Comparison of ENCODE assay signal across 23 cellular contexts in the genomic region with DNA sequence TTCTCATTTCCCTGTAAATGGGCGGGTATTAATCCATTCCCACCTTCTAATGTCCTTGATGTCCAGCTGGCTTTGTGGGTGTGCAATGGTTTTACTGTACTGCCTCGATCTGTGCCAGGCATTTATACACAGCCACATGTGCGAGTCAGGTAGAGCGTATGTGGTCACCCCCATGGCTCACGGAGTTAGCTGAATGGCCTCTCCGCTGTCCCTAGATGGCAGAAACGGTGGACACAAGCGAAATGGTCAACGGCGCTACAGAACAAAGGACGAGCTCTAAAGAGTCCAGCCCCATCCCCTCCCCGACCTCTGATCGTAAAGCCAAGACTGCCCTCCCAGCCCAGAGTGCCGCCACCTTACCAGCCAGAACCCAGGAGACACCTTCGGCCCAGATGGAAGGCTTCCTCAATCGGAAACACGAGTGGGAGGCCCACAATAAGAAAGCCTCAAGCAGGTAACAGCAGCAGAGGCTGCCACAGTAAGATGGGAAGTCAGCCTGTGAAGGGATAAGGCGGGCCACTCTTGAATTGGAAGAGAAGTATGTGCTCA. TPM values are rescaled to one million over a fixed set of nuclear protein-coding genes. Genes with fewer than 3 reads are reported as not detected.
DNase-seq lines count a peak whose midpoint lies in the region; ATAC-seq and TF ChIP-seq lines count a peak whose summit lies in the region.
"Had no signal": no experiment of that assay in that cellular context is flagged by ENCODE, and none has a peak within 500 bp of the region (broad histone marks: within the 10 kb centered on the region; RNA-seq: fewer than 3 reads in every experiment).

No MANE protein-coding gene starts in this region.

- intact Hi-C loops in natural killer cell (cut with micrococcal nuclease) (loop anchor here (5.0 to 10.0 kb wide), 2 partner anchors 142 to 170 kb away; no protein-coding TSS in a partner anchor), vagina (cut with DNase I) (no loop called here)
- intact Hi-C loops in activated T-helper 2 cell treated with anti-CD3 and anti-CD28 coated beads, Interferon-gamma antibody, Interleukin-2, Interleukin-4, amounts not matched to agents 10 μg/mL and 5 μg/mL and 100 μg/mL, durations not matched to agents 14 hours and 24 hours and 36 hours (cut with micrococcal nuclease) = loop anchor here (2.0 kb wide), 1 partner anchor 16 kb away; no protein-coding TSS in a partner anchor

- H3K9me3 Mint-ChIP-seq in natural killer cell (no peaks in the 10 kb centered on the region), neural crest cell (no peaks in the 10 kb centered on the region)
- H3K9me3 Mint-ChIP-seq in natural killer cell treated with Interleukin-12 subunit alpha and Interleukin-12 subunit beta and Interleukin-15 and Interleukin-18, amount 100 ng/mL, for 72 hours = no peaks in the 10 kb centered on the region
- H3K9me3 Mint-ChIP-seq in activated T-helper 2 cell treated with anti-CD3 and anti-CD28 coated beads, Interferon-gamma antibody, Interleukin-2, Interleukin-4, amounts not matched to agents 10 μg/mL and 5 μg/mL and 100 μg/mL, durations not matched to agents 14 hours and 24 hours and 36 hours = no peaks in the 10 kb centered on the region
- H3K9me3 Mint-ChIP-seq: activated CD4-positive, alpha-beta T cell treated with anti-CD3 and anti-CD28 coated beads, Interleukin-2, amount 10 ng/mL, durations not matched to agents 24 days and 14 days; activated naive CD4-positive, alpha-beta T cell treated with anti-CD3 and anti-CD28 coated beads for 36 hours; dendritic cell treated with granulocyte-macrophage colony-stimulating factor and Interleukin-4, amounts not matched to agents 40 ng/mL and 50 ng/mL, for 4 days; neural progenitor cell; stimulated activated naive CD8-positive, alpha-beta T cell treated with anti-CD3 and anti-CD28 coated beads, Interleukin-15, amount 100 ng/mL, for 72 hours had no signal

- ATAC-seq in natural killer cell (no peak), HG02763 (IDR thresholded peaks at IDR 0.05; ENCODE audit: unreplicated experiment) (no peak)
- no peak for ATAC-seq in natural killer cell treated with Interleukin-12 subunit alpha and Interleukin-12 subunit beta and Interleukin-15 and Interleukin-18, amount 100 ng/mL, for 72 hours

- H3K4me3 ChIP-seq in vagina = no peak overlapping the region
- H3K4me3 ChIP-seq: neural progenitor cell, PC-9, SK-N-MC had no signal

- H3K4me1 Mint-ChIP-seq in natural killer cell (peaks cover 0 to 5% of the 10 kb centered on the region in 2 donors), neural crest cell (peaks cover 34% of the 10 kb centered on the region)
- peaks cover 12% of the 10 kb centered on the region in 2 donors for H3K4me1 Mint-ChIP-seq in natural killer cell treated with Interleukin-12 subunit alpha and Interleukin-12 subunit beta and Interleukin-15 and Interleukin-18, amount 100 ng/mL, for 72 hours (ENCODE audit: low read depth in 2 of 2)
- H3K4me1 Mint-ChIP-seq in activated T-helper 2 cell treated with anti-CD3 and anti-CD28 coated beads, Interferon-gamma antibody, Interleukin-2, Interleukin-4, amounts not matched to agents 10 μg/mL and 5 μg/mL and 100 μg/mL, durations not matched to agents 14 hours and 24 hours and 36 hours (ENCODE audit: low read depth) = peaks cover 10% of the 10 kb centered on the region

- peaks cover 44% of the 10 kb centered on the region for H3K4me1 ChIP-seq in vagina
- H3K4me1 ChIP-seq: neural progenitor cell had no signal

- H3K9me3 ChIP-seq in vagina = no peaks in the 10 kb centered on the region

- no peaks in the 10 kb centered on the region for H3K27me3 ChIP-seq in vagina
- H3K27me3 ChIP-seq: neural progenitor cell had no signal

- H3K36me3 Mint-ChIP-seq in natural killer cell (peaks cover 61% of the 10 kb centered on the region), neural crest cell (ENCODE audit: low read depth) (peaks cover 43% of the 10 kb centered on the region)
- H3K36me3 Mint-ChIP-seq in natural killer cell treated with Interleukin-12 subunit alpha and Interleukin-12 subunit beta and Interleukin-15 and Interleukin-18, amount 100 ng/mL, for 72 hours = peaks cover 14% of the 10 kb centered on the region
- peaks cover 92% of the 10 kb centered on the region for H3K36me3 Mint-ChIP-seq in activated T-helper 2 cell treated with anti-CD3 and anti-CD28 coated beads, Interferon-gamma antibody, Interleukin-2, Interleukin-4, amounts not matched to agents 10 μg/mL and 5 μg/mL and 100 μg/mL, durations not matched to agents 14 hours and 24 hours and 36 hours (ENCODE audit: low read depth)

- H3K4me3 Mint-ChIP-seq in natural killer cell = peak overlapping the region; percentile 18
- no peak overlapping the region for H3K4me3 Mint-ChIP-seq in natural killer cell treated with Interleukin-12 subunit alpha and Interleukin-12 subunit beta and Interleukin-15 and Interleukin-18, amount 100 ng/mL, for 72 hours
- no peak overlapping the region for H3K4me3 Mint-ChIP-seq in neural crest cell
- H3K4me3 Mint-ChIP-seq in activated T-helper 2 cell treated with anti-CD3 and anti-CD28 coated beads, Interferon-gamma antibody, Interleukin-2, Interleukin-4, amounts not matched to agents 10 μg/mL and 5 μg/mL and 100 μg/mL, durations not matched to agents 14 hours and 24 hours and 36 hours (ENCODE audit: low read depth) = no peak overlapping the region
- H3K4me3 Mint-ChIP-seq: activated CD4-positive, alpha-beta T cell treated with anti-CD3 and anti-CD28 coated beads, Interleukin-2, amount 10 ng/mL, durations not matched to agents 24 days and 14 days; activated naive CD4-positive, alpha-beta T cell treated with anti-CD3 and anti-CD28 coated beads for 36 hours; dendritic cell treated with granulocyte-macrophage colony-stimulating factor and Interleukin-4, amounts not matched to agents 40 ng/mL and 50 ng/mL, for 4 days; stimulated activated naive CD8-positive, alpha-beta T cell treated with anti-CD3 and anti-CD28 coated beads, Interleukin-15, amount 100 ng/mL, for 72 hours had no signal

- TF ChIP-seq POLR2A in vagina (IDR thresholded peaks at IDR 0.05) = no peak

- no peak for DNase-seq in natural killer cell
- no peak for DNase-seq in natural killer cell treated with Interleukin-12 subunit alpha and Interleukin-12 subunit beta and Interleukin-15 and Interleukin-18, amount 100 ng/mL, for 72 hours (ENCODE audit: low spot score)
- no peak for DNase-seq in neural crest cell (ENCODE audit: low read depth, low spot score)
- DNase-seq in vagina (ENCODE audit: extremely low spot score in 2 of 2) = peak in 1 of 2 donors; percentile 80
- no peak for DNase-seq in kidney tubule cell (ENCODE audit: low spot score)
- no peak for DNase-seq in activated T-helper 2 cell treated with anti-CD3 and anti-CD28 coated beads, Interferon-gamma antibody, Interleukin-2, Interleukin-4, amounts not matched to agents 10 μg/mL and 5 μg/mL and 100 μg/mL, durations not matched to agents 14 hours and 24 hours and 36 hours (ENCODE audit: low spot score)
- DNase-seq: activated CD4-positive, alpha-beta T cell treated with anti-CD3 and anti-CD28 coated beads, Interleukin-2, amount 10 ng/mL, durations not matched to agents 24 days and 14 days; activated naive CD4-positive, alpha-beta T cell treated with anti-CD3 and anti-CD28 coated beads for 36 hours; activated T-cell treated with anti-CD3 and anti-CD28 coated beads for 4 hours; mesenchymal stem cell; MM.1S; NCI-H1694 treated with DMSO at 0.1 percent for 48 hours; NCI-H2227 treated with DMSO at 0.1 percent for 48 hours; NCI-H82; PC-9; retina; stimulated activated naive CD8-positive, alpha-beta T cell treated with anti-CD3 and anti-CD28 coated beads, Interleukin-15, amount 100 ng/mL, for 72 hours had no signal

- peaks cover 0 to 63% of the 10 kb centered on the region in 2 donors for H3K36me3 ChIP-seq in vagina

- peak overlapping the region; percentile 94 for H3K27ac ChIP-seq in cingulate gyrus (ENCODE audit: low read depth, low read length)
- H3K27ac ChIP-seq in vagina = peak overlapping the region; percentile 82
- H3K27ac ChIP-seq: epithelial cell of prostate, neural progenitor cell, PC-9, SK-N-MC had no signal

- no peak overlapping the region for H3K27ac Mint-ChIP-seq in natural killer cell
- H3K27ac Mint-ChIP-seq in natural killer cell treated with Interleukin-12 subunit alpha and Interleukin-12 subunit beta and Interleukin-15 and Interleukin-18, amount 100 ng/mL, for 72 hours = no peak overlapping the region
- peak overlapping the region; percentile 25 for H3K27ac Mint-ChIP-seq in neural crest cell (ENCODE audit: unreplicated experiment)
- no peak overlapping the region for H3K27ac Mint-ChIP-seq in activated T-helper 2 cell treated with anti-CD3 and anti-CD28 coated beads, Interferon-gamma antibody, Interleukin-2, Interleukin-4, amounts not matched to agents 10 μg/mL and 5 μg/mL and 100 μg/mL, durations not matched to agents 14 hours and 24 hours and 36 hours
- H3K27ac Mint-ChIP-seq: activated naive CD4-positive, alpha-beta T cell treated with anti-CD3 and anti-CD28 coated beads for 36 hours; dendritic cell treated with granulocyte-macrophage colony-stimulating factor and Interleukin-4, amounts not matched to agents 40 ng/mL and 50 ng/mL, for 4 days; neural progenitor cell had no signal

- H3K27me3 Mint-ChIP-seq in natural killer cell (ENCODE audit: low read depth in 2 of 2) (no peaks in the 10 kb centered on the region), neural crest cell (ENCODE audit: low read depth) (no peaks in the 10 kb centered on the region)
- no peaks in the 10 kb centered on the region for H3K27me3 Mint-ChIP-seq in natural killer cell treated with Interleukin-12 subunit alpha and Interleukin-12 subunit beta and Interleukin-15 and Interleukin-18, amount 100 ng/mL, for 72 hours
- H3K27me3 Mint-ChIP-seq in activated T-helper 2 cell treated with anti-CD3 and anti-CD28 coated beads, Interferon-gamma antibody, Interleukin-2, Interleukin-4, amounts not matched to agents 10 μg/mL and 5 μg/mL and 100 μg/mL, durations not matched to agents 14 hours and 24 hours and 36 hours (ENCODE audit: low read depth) = no peaks in the 10 kb centered on the region
- H3K27me3 Mint-ChIP-seq: activated CD4-positive, alpha-beta T cell treated with anti-CD3 and anti-CD28 coated beads, Interleukin-2, amount 10 ng/mL, durations not matched to agents 24 days and 14 days; stimulated activated naive CD8-positive, alpha-beta T cell treated with anti-CD3 and anti-CD28 coated beads, Interleukin-15, amount 100 ng/mL, for 72 hours had no signal

- TF ChIP-seq CTCF in natural killer cell (IDR thresholded peaks at IDR 0.05) = no peak
- TF ChIP-seq CTCF in neural crest cell (conservative IDR thresholded peaks at IDR 0.05) = no peak
- no peak for TF ChIP-seq CTCF in vagina (IDR thresholded peaks at IDR 0.05)

RNA-seq across cellular contexts. Expression of gene EML6, which starts 59.1 kb away (rescaled TPM):
- 1 to 10 TPM; 1.7 to 3.2 (median 2.4) TPM for total RNA-seq in natural killer cell
- 1 to 10 TPM; 1.0 to 1.1 TPM for total RNA-seq in natural killer cell treated with Interleukin-12 subunit alpha and Interleukin-12 subunit beta and Interleukin-15 and Interleukin-18, amount 100 ng/mL, for 72 hours
- total RNA-seq in neural crest cell = 7.4 and 8.1 TPM in 2 replicates
- total RNA-seq in vagina = 1.7 TPM
- total RNA-seq in activated T-helper 2 cell treated with anti-CD3 and anti-CD28 coated beads, Interferon-gamma antibody, Interleukin-2, Interleukin-4, amounts not matched to agents 10 μg/mL and 5 μg/mL and 100 μg/mL, durations not matched to agents 14 hours and 24 hours and 36 hours = 0.23 and 0.25 TPM in 2 replicates
